1 cellular context compared by ENCODE assay signal in genomic region chr3:42014949-42015533, GRCh38.
TF ChIP-seq lines count a peak whose summit lies in the region.

No MANE protein-coding gene starts in this region.

TF ChIP-seq in GM23338, 12 proteins besides CTCF, POLR2A, EP300 and RAD21 (continued from another document):
- no peak for TF ChIP-seq REST (IDR thresholded peaks at IDR 0.05; ENCODE audit: unreplicated experiment)
- no peak for TF ChIP-seq JUNB (IDR thresholded peaks at IDR 0.05; ENCODE audit: unreplicated experiment)
- TF ChIP-seq POLR2AphosphoS5 (IDR thresholded peaks at IDR 0.05; ENCODE audit: low read depth), result no peak
- TF ChIP-seq NANOG (IDR thresholded peaks at IDR 0.05; ENCODE audit: borderline replicate concordance), result no peak
- no peak for TF ChIP-seq CREB1 (CRISPR knock-in tag; IDR thresholded peaks at IDR 0.05; ENCODE audit: low read depth)
